Comparison of ENCODE assay signal across 23 cellular contexts in the genomic region with DNA sequence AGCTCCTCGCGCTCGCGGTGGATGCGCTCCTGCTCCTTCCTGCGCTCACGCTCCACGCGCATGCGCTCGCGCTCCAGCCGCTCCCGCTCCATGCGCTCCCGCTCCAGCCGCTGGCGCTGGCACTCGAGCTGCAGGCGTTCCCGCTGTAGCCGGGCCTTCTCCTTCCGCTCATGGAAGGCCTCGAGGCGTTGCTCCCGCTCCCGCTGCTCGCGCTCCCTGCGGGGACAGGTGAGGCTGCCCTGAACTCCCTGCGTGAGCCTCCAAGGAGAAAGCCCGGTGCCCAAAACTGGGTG. TPM values are rescaled to one million over a fixed set of nuclear protein-coding genes. Genes with fewer than 3 reads are reported as not detected.
DNase-seq lines count a peak whose midpoint lies in the region; ATAC-seq, FAIRE-seq and TF ChIP-seq lines count a peak whose summit lies in the region.
"Had no signal": no experiment of that assay in that cellular context is flagged by ENCODE, and none has a peak within 500 bp of the region (broad histone marks: within the 10 kb centered on the region; RNA-seq: fewer than 3 reads in every experiment).

No MANE protein-coding gene starts in this region.

- no TSS peak for BruUV-seq in A673 (replicated peaks; lab: Mats Ljungman, UMichigan)
- BruUV-seq in K562 (replicated peaks; lab: Mats Ljungman, UMichigan) = no TSS peak

- DNase-seq in A673 (ENCODE audit: low spot score) (peak; percentile 85), MM.1S (peak; percentile 2), K562 (ENCODE audit: extremely low read depth in 1 of 4, low spot score in 3 of 4) (peak in 2 of 4 experiments; percentile 37), kidney (peak; percentile 52), SJCRH30 (no peak), DMS 273 (lab: John Stamatoyannopoulos, UW; ENCODE audit: unreplicated experiment) (no peak)
- DNase-seq in CD4-positive, alpha-beta memory T cell = no peak
- DNase-seq: 8988T; C1 segment of cervical spinal cord; Caco-2; CD8-positive, alpha-beta T cell; DMS 273 treated with DMSO at 0.1 percent for 48 hours; DMS79; EL; GF-D8; GM23248; H9 had no signal

- ATAC-seq in K562 (no peak), GM19397 (IDR thresholded peaks at IDR 0.05; ENCODE audit: unreplicated experiment) (no peak)
- ATAC-seq: A549; CD8-positive, alpha-beta T cell; HCT116 had no signal

- H3K27me3 Mint-ChIP-seq in CD4-positive, alpha-beta memory T cell = no peaks in the 10 kb centered on the region

- in situ Hi-C loops in K562 (cut with MboI) = no loop called here

- intact Hi-C loops in A673 (cut with micrococcal nuclease; ENCODE audit: unreplicated experiment) = no loop called here
- intact Hi-C loops in K562 (cut with micrococcal nuclease) = no loop called here
- intact Hi-C loops in kidney (cut with DNase I) = no loop called here
- intact Hi-C loops in CD4-positive, alpha-beta memory T cell (cut with micrococcal nuclease) = no loop called here

- H3K27me3 ChIP-seq in A673 (replicated peaks; ENCODE audit: insufficient read depth, low read depth, low read length, poor library complexity) = no peaks in the 10 kb centered on the region
- H3K27me3 ChIP-seq in MM.1S (replicated peaks; ENCODE audit: insufficient read depth, low read length) = no peaks in the 10 kb centered on the region
- no peaks in the 10 kb centered on the region for H3K27me3 ChIP-seq in K562 (ENCODE audit: control insufficient read depth in 2 of 2, insufficient read depth in 2 of 2, low read length in 2 of 2)
- H3K27me3 ChIP-seq in SJCRH30 = no peaks in the 10 kb centered on the region
- no peaks in the 10 kb centered on the region for H3K27me3 ChIP-seq in CD4-positive, alpha-beta memory T cell (ENCODE audit: insufficient read depth, low read length)

- TF ChIP-seq RAD21 in K562 (CRISPR knock-in tag; conservative IDR thresholded peaks at IDR 0.05 in 1 of 2, IDR thresholded peaks at IDR 0.05 in 1 of 2) = no peak

- TF ChIP-seq EP300 in K562 (IDR thresholded peaks at IDR 0.05; ENCODE audit: low read length) = no peak

- H3K27ac Mint-ChIP-seq in CD4-positive, alpha-beta memory T cell = no peak overlapping the region
- H3K27ac Mint-ChIP-seq: CD8-positive, alpha-beta T cell had no signal

- peaks cover 0 to 6% (median 3%) of the 10 kb centered on the region in 4 donors for H3K4me1 Mint-ChIP-seq in CD4-positive, alpha-beta memory T cell

- no peak overlapping the region for H2AFZ ChIP-seq in MM.1S (ENCODE audit: low read length)
- H2AFZ ChIP-seq in K562 (ENCODE audit: low read depth, low read length) = no peak overlapping the region
- H2AFZ ChIP-seq: GM23248 had no signal

- no peak overlapping the region for H3K4me2 ChIP-seq in MM.1S (ENCODE audit: low read depth, low read length)
- H3K4me2 ChIP-seq in K562 (ENCODE audit: insufficient read depth, low read length) = no peak overlapping the region
- H3K4me2 ChIP-seq: A549 had no signal

- no peaks in the 10 kb centered on the region for H3K9me2 ChIP-seq in MM.1S (replicated peaks; ENCODE audit: insufficient read depth, low read length)

- H3K4me1 ChIP-seq in A673 (ENCODE audit: insufficient read depth, low read length, poor library complexity, severe bottlenecking) (peaks cover 27% of the 10 kb centered on the region), MM.1S (ENCODE audit: low read length) (no peaks in the 10 kb centered on the region), K562 (replicated peaks in 1 of 2; ENCODE audit: control insufficient read depth in 2 of 2, insufficient read depth in 2 of 2, low read length in 2 of 2) (peaks cover 0 to 17% of the 10 kb centered on the region in 2 experiments; a peak in 1 of 5 replicates), kidney (ENCODE audit: control insufficient read depth in 1 of 2, insufficient read depth in 1 of 2, low read depth in 1 of 2, low read length in 2 of 2) (no peaks in the 10 kb centered on the region), SJCRH30 (no peaks in the 10 kb centered on the region)
- no peaks in the 10 kb centered on the region for H3K4me1 ChIP-seq in CD4-positive, alpha-beta memory T cell (ENCODE audit: insufficient read depth, low read length)
- H3K4me1 ChIP-seq: A549, Caco-2 had no signal

- H3K9me3 ChIP-seq in A673 (ENCODE audit: low read depth, low read length, poor library complexity, severe bottlenecking) (no peaks in the 10 kb centered on the region), MM.1S (replicated peaks; ENCODE audit: insufficient read depth, low read length) (no peaks in the 10 kb centered on the region), K562 (replicated peaks; ENCODE audit: control insufficient read depth, insufficient read depth, low read depth, low read length) (no peaks in the 10 kb centered on the region), kidney (ENCODE audit: control insufficient read depth in 1 of 2, low read length in 2 of 2) (no peaks in the 10 kb centered on the region), SJCRH30 (replicated peaks) (no peaks in the 10 kb centered on the region)
- H3K9me3 ChIP-seq in CD4-positive, alpha-beta memory T cell (ENCODE audit: control insufficient read depth in 1 of 2, low read length in 2 of 2) = no peaks in the 10 kb centered on the region
- H3K9me3 ChIP-seq: A549, Caco-2 had no signal

- H3K9ac ChIP-seq in MM.1S (ENCODE audit: low read length) (no peak overlapping the region), K562 (ENCODE audit: insufficient read depth in 1 of 2, low read depth in 2 of 2, low read length in 2 of 2) (no peak overlapping the region), kidney (ENCODE audit: low read length in 2 of 2) (no peak overlapping the region)
- H3K9ac ChIP-seq: GM23248 had no signal

- CTCF ChIA-PET in A673 (lab: Charles Lee) = no interaction called here
- CTCF ChIA-PET in K562 (lab: Yijun Ruan, JAX; ENCODE audit: low intra/inter-chr PET ratio) = no interaction called here
- CTCF ChIA-PET in CD4-positive, alpha-beta memory T cell (lab: Charles Lee; ENCODE audit: partially characterized antibody) = interaction anchor here (2.2 kb wide), 1 partner anchor 14 kb away, joined by 7 read pairs; no protein-coding TSS in a partner anchor

- H3F3A ChIP-seq in MM.1S (ENCODE audit: insufficient read depth, low read length) = no peaks in the 10 kb centered on the region

- TF ChIP-seq POLR2A in K562 (conservative IDR thresholded peaks at IDR 0.05) = no peak

- POLR2A ChIA-PET in A673 (lab: Charles Lee; ENCODE audit: low non-redundant PET) (interaction anchor here (0.6 kb wide), 1 partner anchor 366 kb away, joined by 4 read pairs; no protein-coding TSS in a partner anchor), K562 (lab: Yijun Ruan, JAX) (interaction anchor here (0.7 to 1.6 kb wide), 3 partner anchors 10 to 676 kb away, joined by 3 to 7 read pairs (median 5); no protein-coding TSS in a partner anchor)
- POLR2A ChIA-PET in CD4-positive, alpha-beta memory T cell (lab: Charles Lee; ENCODE audit: partially characterized antibody) = no interaction called here

- H3K9me3 Mint-ChIP-seq in CD4-positive, alpha-beta memory T cell = peaks cover 0 to 4% (median 0%) of the 10 kb centered on the region in 8 donors
- H3K9me3 Mint-ChIP-seq: CD8-positive, alpha-beta T cell; H9 had no signal

- H3K4me3 Mint-ChIP-seq in CD4-positive, alpha-beta memory T cell = no peak overlapping the region
- H3K4me3 Mint-ChIP-seq: CD8-positive, alpha-beta T cell; H9 had no signal

- FAIRE-seq in K562 (lab: Jason Lieb, UNC) (no peak), kidney (lab: Jason Lieb, UNC) (no peak)
- FAIRE-seq: A549, GM12891, GM18507 had no signal

- H3K79me2 ChIP-seq in MM.1S (ENCODE audit: low read length) (peaks cover 11% of the 10 kb centered on the region; the same call in 1 of the 2 replicates), K562 (ENCODE audit: control insufficient read depth, insufficient read depth, low read length) (0 out of 3 replicates have a peak, but pooled peaks cover 4% of the 10 kb centered on the region)

- H3K36me3 ChIP-seq in A673 (ENCODE audit: insufficient read depth, low read length, poor library complexity, severe bottlenecking) = peaks cover 94% of the 10 kb centered on the region
- H3K36me3 ChIP-seq in MM.1S (replicated peaks; ENCODE audit: insufficient read depth, low read length) = peaks cover 49% of the 10 kb centered on the region
- H3K36me3 ChIP-seq in K562 (ENCODE audit: control insufficient read depth, insufficient read depth, low read length) = peaks cover 98% of the 10 kb centered on the region
- H3K36me3 ChIP-seq in kidney (ENCODE audit: control insufficient read depth in 1 of 2, insufficient read depth in 2 of 2, low read length in 2 of 2) = peaks cover 69 to 88% of the 10 kb centered on the region in 2 donors
- peaks cover 92% of the 10 kb centered on the region for H3K36me3 ChIP-seq in SJCRH30
- peaks cover 96% of the 10 kb centered on the region for H3K36me3 ChIP-seq in CD4-positive, alpha-beta memory T cell (ENCODE audit: insufficient read depth, low read length)

- TF ChIP-seq CTCF in A673 (conservative IDR thresholded peaks at IDR 0.05; ENCODE audit: low read depth, low read length) (no peak), MM.1S (IDR thresholded peaks at IDR 0.05; ENCODE audit: low read length) (no peak), K562 (IDR thresholded peaks at IDR 0.05 in 2 of 3, conservative IDR thresholded peaks at IDR 0.05 in 1 of 3; ENCODE audit: insufficient read depth in 2 of 3, low read depth in 1 of 3, low read length in 3 of 3) (no peak), kidney (IDR thresholded peaks at IDR 0.05; ENCODE audit: borderline replicate concordance, extremely low read depth, insufficient read depth) (no peak)

- no peaks in the 10 kb centered on the region for H4K20me1 ChIP-seq in MM.1S (ENCODE audit: insufficient read depth, low read length)
- H4K20me1 ChIP-seq in K562 (replicated peaks; ENCODE audit: control insufficient read depth, insufficient read depth, low read length) = peaks cover 3% of the 10 kb centered on the region; the same call in 1 of the 2 replicates

- H3K4me3 ChIP-seq in A673 (ENCODE audit: low read depth, low read length, poor library complexity, severe bottlenecking) (peak overlapping the region; percentile 2), MM.1S (ENCODE audit: low read length) (no peak overlapping the region), K562 (no peak overlapping the region), kidney (ENCODE audit: low read length in 2 of 2) (no peak overlapping the region), SJCRH30 (no peak overlapping the region)
- no peak overlapping the region for H3K4me3 ChIP-seq in CD4-positive, alpha-beta memory T cell (ENCODE audit: low read length in 2 of 2)
- H3K4me3 ChIP-seq: A549, GM23248 had no signal

- H3K36me3 Mint-ChIP-seq in CD4-positive, alpha-beta memory T cell = peaks cover 51 to 78% of the 10 kb centered on the region in 2 donors

- WGBS in K562 (ENCODE audit: insufficient coverage, low coverage, missing lambda C conversion rate) = 100% methylated on average over 6 of the region's 32 CpGs

- H3K27ac ChIP-seq in A673 (ENCODE audit: low read depth, low read length, poor library complexity, severe bottlenecking) = peak overlapping the region; percentile 59
- no peak overlapping the region for H3K27ac ChIP-seq in MM.1S (ENCODE audit: low read length)
- no peak overlapping the region for H3K27ac ChIP-seq in K562 (ENCODE audit: extremely low read depth, low read depth, low read length)
- H3K27ac ChIP-seq in kidney (ENCODE audit: low read depth in 2 of 2, low read length in 2 of 2) = no peak overlapping the region
- no peak overlapping the region for H3K27ac ChIP-seq in SJCRH30
- no peak overlapping the region for H3K27ac ChIP-seq in CD4-positive, alpha-beta memory T cell (ENCODE audit: low read depth, low read length)
- H3K27ac ChIP-seq: A549, GM23248 had no signal

- no peaks in the 10 kb centered on the region for H3K9me1 ChIP-seq in K562 (ENCODE audit: control insufficient read depth, insufficient read depth, low read length)

RNA-seq across cellular contexts. Expression of a gene that starts 26.2 kb away (rescaled TPM):
- total RNA-seq in A673 (2021) (0.34 and 0.90 TPM in 2 replicates), K562 (2014; rRNA removed) (0.08 TPM in 1 of 2 replicates, not detected in the other), K562 (2014; rRNA removed; fragmentation: Illumina TruSeq; extraction: Trizol) (0.06 and 0.07 TPM in 2 replicates), K562 (2015; rRNA removed; fragmentation: Illumina TruSeq; extraction: Trizol) (0.07 TPM in 1 of 2 replicates, not detected in the other), K562 (2021) (0.13 and 0.24 TPM in 2 replicates), kidney (0.94 TPM)
- 1.7 and 1.9 TPM in 2 replicates for total RNA-seq in K562 (2011; cell fraction: chromatin; rRNA removed; ENCODE audit: low replicate concordance)
- 0.66 and 0.67 TPM in 2 replicates for total RNA-seq in K562 (2011; cell fraction: nucleolus; rRNA removed)
- 1.1 and 1.5 TPM in 2 replicates for total RNA-seq in K562 (2011; cell fraction: nucleoplasm; rRNA removed)
- polyA plus RNA-seq in K562 (2011; rRNA removed) (0.11 and 0.32 TPM in 2 replicates), K562 (2014; fragmentation: Illumina TruSeq; extraction: Trizol) (0.10 and 0.21 TPM in 2 replicates), K562 (2014; fragmentation: Nextera tagmentation; extraction: Ambion mirVana) (under 1 TPM; 0.03 to 0.10 TPM), K562 (2014; rRNA removed) (0.03 and 0.19 TPM in 2 replicates), kidney (ENCODE audit: insufficient read depth, low read depth, low replicate concordance) (2.2 TPM)
- polyA plus RNA-seq in K562 (2011; cell fraction: cytosol; rRNA removed) = 0.06 and 0.24 TPM in 2 replicates
- 0.58 and 0.90 TPM in 2 replicates for polyA plus RNA-seq in K562 (2011; cell fraction: nucleus; rRNA removed)
- polyA plus RNA-seq in K562 (2012) = 0.20 and 0.36 TPM in 2 replicates
- polyA minus RNA-seq in K562 (2011; rRNA and poly(A)+ RNA removed) = 0.33 TPM in 1 of 2 replicates, not detected in the other
- polyA minus RNA-seq in K562 (2011; cell fraction: cytosol; rRNA and poly(A)+ RNA removed) = not detected in 2 replicates
- polyA minus RNA-seq in K562 (2011; cell fraction: nucleus; rRNA and poly(A)+ RNA removed) = 0.11 and 0.13 TPM in 2 replicates
- not detected in 2 replicates for total RNA-seq in SJCRH30 (2014; rRNA removed; shearing (Covaris generic))
- 1 to 10 TPM; 1.4 TPM for total RNA-seq in CD4-positive, alpha-beta memory T cell
- under 1 TPM in 1 of 2 donors, not detected in 1; 0.20 TPM for polyA plus RNA-seq in CD4-positive, alpha-beta memory T cell
- total RNA-seq: G401 had no signal
- polyA plus RNA-seq: GM23248 had no signal

RNA-seq across cellular contexts. Expression of a gene that starts 28.7 kb away (rescaled TPM):
- 124 and 153 TPM in 2 replicates for total RNA-seq in A673 (2021)
- total RNA-seq in K562 (2011; cell fraction: chromatin; rRNA removed; ENCODE audit: low replicate concordance) = 394 and 516 TPM in 2 replicates
- 127 TPM in 2 replicates for total RNA-seq in K562 (2011; cell fraction: nucleolus; rRNA removed)
- total RNA-seq in K562 (2011; cell fraction: nucleoplasm; rRNA removed) = 218 and 238 TPM in 2 replicates
- total RNA-seq in K562 (2014; rRNA removed) = 56.1 and 74.0 TPM in 2 replicates
- total RNA-seq in K562 (2014; rRNA removed; fragmentation: Illumina TruSeq; extraction: Trizol) = 45.7 and 45.8 TPM in 2 replicates
- total RNA-seq in K562 (2015; rRNA removed; fragmentation: Illumina TruSeq; extraction: Trizol) = 45.6 and 47.3 TPM in 2 replicates
- 91.5 and 103 TPM in 2 replicates for total RNA-seq in K562 (2021)
- 21.2 and 31.1 TPM in 2 replicates for polyA plus RNA-seq in K562 (2011; rRNA removed)
- 10.8 and 27.9 TPM in 2 replicates for polyA plus RNA-seq in K562 (2011; cell fraction: cytosol; rRNA removed)
- polyA plus RNA-seq in K562 (2011; cell fraction: nucleus; rRNA removed) = 159 and 167 TPM in 2 replicates
- polyA plus RNA-seq in K562 (2012) = 33.0 and 49.7 TPM in 2 replicates
- 42.3 and 54.8 TPM in 2 replicates for polyA plus RNA-seq in K562 (2014; fragmentation: Illumina TruSeq; extraction: Trizol)
- polyA plus RNA-seq in K562 (2014; fragmentation: Nextera tagmentation; extraction: Ambion mirVana) = 1 to 10 TPM; 4.5 to 6.9 TPM
- polyA plus RNA-seq in K562 (2014; rRNA removed) = 63.2 and 65.0 TPM in 2 replicates
- 59.2 and 75.0 TPM in 2 replicates for polyA minus RNA-seq in K562 (2011; rRNA and poly(A)+ RNA removed)
- 28.9 and 29.3 TPM in 2 replicates for polyA minus RNA-seq in K562 (2011; cell fraction: cytosol; rRNA and poly(A)+ RNA removed)
- polyA minus RNA-seq in K562 (2011; cell fraction: nucleus; rRNA and poly(A)+ RNA removed) = 56.3 and 123 TPM in 2 replicates
- 113 TPM for total RNA-seq in kidney
- polyA plus RNA-seq in kidney (ENCODE audit: insufficient read depth, low read depth, low replicate concordance) = 67.1 TPM
- total RNA-seq in SJCRH30 (2014; rRNA removed; shearing (Covaris generic)) = 32.6 and 41.8 TPM in 2 replicates
- 100 to 1,000 TPM; 257 to 263 TPM for total RNA-seq in CD4-positive, alpha-beta memory T cell
- polyA plus RNA-seq in CD4-positive, alpha-beta memory T cell = 10 to 100 TPM; 16.6 to 65.4 TPM

RNA-seq across cellular contexts. Expression of a gene that starts 29.0 kb away (rescaled TPM):
- total RNA-seq in A673 (2021) (158 and 171 TPM in 2 replicates), K562 (2014; rRNA removed) (93.3 and 124 TPM in 2 replicates), K562 (2014; rRNA removed; fragmentation: Illumina TruSeq; extraction: Trizol) (62.5 and 67.0 TPM in 2 replicates), K562 (2015; rRNA removed; fragmentation: Illumina TruSeq; extraction: Trizol) (83.1 and 84.6 TPM in 2 replicates), K562 (2021) (122 and 151 TPM in 2 replicates), kidney (88.6 TPM)
- total RNA-seq in K562 (2011; cell fraction: chromatin; rRNA removed; ENCODE audit: low replicate concordance) = 319 and 366 TPM in 2 replicates
- 147 and 156 TPM in 2 replicates for total RNA-seq in K562 (2011; cell fraction: nucleolus; rRNA removed)
- total RNA-seq in K562 (2011; cell fraction: nucleoplasm; rRNA removed) = 205 and 219 TPM in 2 replicates
- polyA plus RNA-seq in K562 (2011; rRNA removed) (37.6 and 39.2 TPM in 2 replicates), K562 (2014; fragmentation: Illumina TruSeq; extraction: Trizol) (87.3 and 93.8 TPM in 2 replicates), K562 (2014; fragmentation: Nextera tagmentation; extraction: Ambion mirVana) (1 to 10 TPM; 1.1 to 1.8 TPM), K562 (2014; rRNA removed) (124 and 127 TPM in 2 replicates), kidney (ENCODE audit: insufficient read depth, low read depth, low replicate concordance) (35.0 TPM)
- 39.3 and 75.4 TPM in 2 replicates for polyA plus RNA-seq in K562 (2011; cell fraction: cytosol; rRNA removed)
- polyA plus RNA-seq in K562 (2011; cell fraction: nucleus; rRNA removed) = 116 and 141 TPM in 2 replicates
- 59.6 and 99.1 TPM in 2 replicates for polyA plus RNA-seq in K562 (2012)
- polyA minus RNA-seq in K562 (2011; rRNA and poly(A)+ RNA removed) = 66.5 and 72.2 TPM in 2 replicates
- 43.8 and 74.9 TPM in 2 replicates for polyA minus RNA-seq in K562 (2011; cell fraction: cytosol; rRNA and poly(A)+ RNA removed)
- 75.3 and 109 TPM in 2 replicates for polyA minus RNA-seq in K562 (2011; cell fraction: nucleus; rRNA and poly(A)+ RNA removed)
- total RNA-seq in SJCRH30 (2014; rRNA removed; shearing (Covaris generic)) = 78.9 and 106 TPM in 2 replicates
- 100 to 1,000 TPM; 202 to 211 TPM for total RNA-seq in CD4-positive, alpha-beta memory T cell
- 100 to 1,000 TPM in 1 of 2 donors, 10 to 100 TPM in 1; 14.6 to 117 TPM for polyA plus RNA-seq in CD4-positive, alpha-beta memory T cell

Comparison
In these comparisons a context has a peak if more than half of its experiments do, and no peak if none do; other contexts are left out.
1. DNase-seq: peak in A673 (single experiment), MM.1S (single experiment) and kidney (single experiment); none in SJCRH30 (0 of 2), CD4-positive, alpha-beta memory T cell (0 of 5) and DMS 273 (single experiment).